ENCODE assay signal across 1 cellular context in the genomic region with DNA sequence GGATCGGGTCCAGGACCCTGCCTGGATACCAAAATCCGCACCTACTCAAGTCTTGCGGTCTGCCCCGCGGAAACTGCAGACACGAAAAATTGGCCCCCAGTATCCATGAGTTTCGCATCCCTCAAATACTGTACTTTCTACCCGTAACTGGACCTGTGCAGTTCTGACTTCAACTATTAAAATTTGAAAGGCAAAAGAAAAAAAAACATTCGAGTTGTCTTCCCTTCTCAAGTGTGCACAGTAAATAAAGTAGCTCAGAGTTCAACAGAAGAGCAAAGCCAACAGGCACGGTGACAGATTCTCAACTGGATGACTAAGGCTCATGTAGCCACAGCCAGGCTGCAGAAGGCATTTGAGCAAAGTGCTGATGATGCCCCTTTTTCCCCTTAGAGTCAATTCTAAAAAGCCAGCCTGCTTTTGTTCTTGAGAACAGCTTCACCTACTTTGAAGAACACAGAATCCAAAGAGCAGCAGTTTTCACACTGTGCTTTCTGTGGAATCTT.
A peak's percentile ranks its signal among the peaks of the same experiment; 100 is the strongest.
TF ChIP-seq lines count a peak whose summit lies in the region.

No MANE protein-coding gene starts in this region.

TF ChIP-seq in HepG2, 621 proteins besides CTCF, POLR2A, EP300 and RAD21 (continued from another document and continues in another):
- TF ChIP-seq ZNF441 (CRISPR knock-in tag; IDR thresholded peaks at IDR 0.05; ENCODE audit: borderline replicate concordance) (peak; percentile 91; the same call in 1 of the 2 replicates), ADNP (CRISPR knock-in tag; IDR thresholded peaks at IDR 0.05) (peak; percentile 75; the same call in 1 of the 2 replicates), AGO1 (IDR thresholded peaks at IDR 0.05; ENCODE audit: low read depth, low read length, poor library complexity, severe bottlenecking) (no peak), CBFB (CRISPR knock-in tag; IDR thresholded peaks at IDR 0.05) (no peak), MLLT10 (CRISPR knock-in tag; IDR thresholded peaks at IDR 0.05) (no peak), ZNF143 (CRISPR knock-in tag; IDR thresholded peaks at IDR 0.05) (no peak), ZNF30 (CRISPR knock-in tag; IDR thresholded peaks at IDR 0.05) (no peak), THRA (CRISPR knock-in tag; IDR thresholded peaks at IDR 0.05; ENCODE audit: borderline replicate concordance) (0 out of 2 replicates have a peak, but pooled peaks have one; percentile 34), NAIF1 (CRISPR knock-in tag; IDR thresholded peaks at IDR 0.05; ENCODE audit: borderline replicate concordance) (no peak), ELF1 (CRISPR knock-in tag; IDR thresholded peaks at IDR 0.05) (no peak; the same call in 1 of the 2 replicates), TCF7L2 (IDR thresholded peaks at IDR 0.05; ENCODE audit: low read depth, low read length) (no peak), KMT2B (CRISPR knock-in tag; IDR thresholded peaks at IDR 0.05) (no peak), HHEX (CRISPR knock-in tag; IDR thresholded peaks at IDR 0.05) (no peak), EED (CRISPR knock-in tag; IDR thresholded peaks at IDR 0.05) (no peak), ZNF569 (CRISPR knock-in tag; IDR thresholded peaks at IDR 0.05; ENCODE audit: borderline replicate concordance) (no peak), ARID2 (CRISPR knock-in tag; IDR thresholded peaks at IDR 0.05; ENCODE audit: borderline replicate concordance) (no peak), ZBTB38 (CRISPR knock-in tag; IDR thresholded peaks at IDR 0.05) (peak; percentile 99), ELF3 (CRISPR knock-in tag; IDR thresholded peaks at IDR 0.05) (peak; percentile 86), ZNF234 (CRISPR knock-in tag; conservative IDR thresholded peaks at IDR 0.05) (no peak), TOPORS (CRISPR knock-in tag; IDR thresholded peaks at IDR 0.05) (peak; percentile 62; the same call in 1 of the 2 replicates), ZNF468 (CRISPR knock-in tag; IDR thresholded peaks at IDR 0.05) (no peak), TERF1 (CRISPR knock-in tag; IDR thresholded peaks at IDR 0.05) (no peak), TEAD2 (CRISPR knock-in tag; IDR thresholded peaks at IDR 0.05) (no peak), ZNF530 (CRISPR knock-in tag; IDR thresholded peaks at IDR 0.05; ENCODE audit: low read depth) (no peak), NFAT5 (CRISPR knock-in tag; IDR thresholded peaks at IDR 0.05) (no peak), RELA (CRISPR knock-in tag; IDR thresholded peaks at IDR 0.05) (no peak), SIN3B (IDR thresholded peaks at IDR 0.05; ENCODE audit: low read length) (no peak), CREM (IDR thresholded peaks at IDR 0.05) (peak; percentile 58; the same call in 1 of the 2 replicates), CREM (CRISPR knock-in tag; IDR thresholded peaks at IDR 0.05) (no peak), ZEB1 (IDR thresholded peaks at IDR 0.05; ENCODE audit: insufficient replicate concordance, low read depth) (no peak), ZHX1 (CRISPR knock-in tag; IDR thresholded peaks at IDR 0.05; ENCODE audit: low read depth) (no peak), ARNT2 (CRISPR knock-in tag; IDR thresholded peaks at IDR 0.05; ENCODE audit: low read depth) (no peak), EZH2 (conservative IDR thresholded peaks at IDR 0.05; ENCODE audit: low read depth, low read length) (no peak), CHD4 (IDR thresholded peaks at IDR 0.05; ENCODE audit: borderline replicate concordance, low read length) (no peak), ARID4A (CRISPR knock-in tag; IDR thresholded peaks at IDR 0.05; ENCODE audit: borderline replicate concordance) (peak; percentile 37; the same call in 1 of the 2 replicates)
- TF ChIP-seq, protein P1, sequence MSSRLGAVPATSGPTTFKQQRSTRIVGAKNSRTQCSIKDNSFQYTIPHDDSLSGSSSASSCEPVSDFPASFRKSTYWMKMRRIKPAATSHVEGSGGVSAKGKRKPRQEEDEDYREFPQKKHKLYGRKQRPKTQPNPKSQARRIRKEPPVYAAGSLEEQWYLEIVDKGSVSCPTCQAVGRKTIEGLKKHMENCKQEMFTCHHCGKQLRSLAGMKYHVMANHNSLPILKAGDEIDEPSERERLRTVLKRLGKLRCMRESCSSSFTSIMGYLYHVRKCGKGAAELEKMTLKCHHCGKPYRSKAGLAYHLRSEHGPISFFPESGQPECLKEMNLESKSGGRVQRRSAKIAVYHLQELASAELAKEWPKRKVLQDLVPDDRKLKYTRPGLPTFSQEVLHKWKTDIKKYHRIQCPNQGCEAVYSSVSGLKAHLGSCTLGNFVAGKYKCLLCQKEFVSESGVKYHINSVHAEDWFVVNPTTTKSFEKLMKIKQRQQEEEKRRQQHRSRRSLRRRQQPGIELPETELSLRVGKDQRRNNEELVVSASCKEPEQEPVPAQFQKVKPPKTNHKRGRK (CRISPR knock-in tag; IDR thresholded peaks at IDR 0.05) = no peak
- TF ChIP-seq, protein P2, sequence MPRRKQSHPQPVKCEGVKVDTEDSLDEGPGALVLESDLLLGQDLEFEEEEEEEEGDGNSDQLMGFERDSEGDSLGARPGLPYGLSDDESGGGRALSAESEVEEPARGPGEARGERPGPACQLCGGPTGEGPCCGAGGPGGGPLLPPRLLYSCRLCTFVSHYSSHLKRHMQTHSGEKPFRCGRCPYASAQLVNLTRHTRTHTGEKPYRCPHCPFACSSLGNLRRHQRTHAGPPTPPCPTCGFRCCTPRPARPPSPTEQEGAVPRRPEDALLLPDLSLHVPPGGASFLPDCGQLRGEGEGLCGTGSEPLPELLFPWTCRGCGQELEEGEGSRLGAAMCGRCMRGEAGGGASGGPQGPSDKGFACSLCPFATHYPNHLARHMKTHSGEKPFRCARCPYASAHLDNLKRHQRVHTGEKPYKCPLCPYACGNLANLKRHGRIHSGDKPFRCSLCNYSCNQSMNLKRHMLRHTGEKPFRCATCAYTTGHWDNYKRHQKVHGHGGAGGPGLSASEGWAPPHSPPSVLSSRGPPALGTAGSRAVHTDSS (CRISPR knock-in tag; conservative IDR thresholded peaks at IDR 0.05) = no peak
- TF ChIP-seq, protein P3, sequence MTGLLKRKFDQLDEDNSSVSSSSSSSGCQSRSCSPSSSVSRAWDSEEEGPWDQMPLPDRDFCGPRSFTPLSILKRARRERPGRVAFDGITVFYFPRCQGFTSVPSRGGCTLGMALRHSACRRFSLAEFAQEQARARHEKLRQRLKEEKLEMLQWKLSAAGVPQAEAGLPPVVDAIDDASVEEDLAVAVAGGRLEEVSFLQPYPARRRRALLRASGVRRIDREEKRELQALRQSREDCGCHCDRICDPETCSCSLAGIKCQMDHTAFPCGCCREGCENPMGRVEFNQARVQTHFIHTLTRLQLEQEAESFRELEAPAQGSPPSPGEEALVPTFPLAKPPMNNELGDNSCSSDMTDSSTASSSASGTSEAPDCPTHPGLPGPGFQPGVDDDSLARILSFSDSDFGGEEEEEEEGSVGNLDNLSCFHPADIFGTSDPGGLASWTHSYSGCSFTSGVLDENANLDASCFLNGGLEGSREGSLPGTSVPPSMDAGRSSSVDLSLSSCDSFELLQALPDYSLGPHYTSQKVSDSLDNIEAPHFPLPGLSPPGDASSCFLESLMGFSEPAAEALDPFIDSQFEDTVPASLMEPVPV (CRISPR knock-in tag; IDR thresholded peaks at IDR 0.05) = peak; percentile 46; the same call in 1 of the 2 replicates
